Comparison of ENCODE assay signal across 1 cellular context in the genomic region with DNA sequence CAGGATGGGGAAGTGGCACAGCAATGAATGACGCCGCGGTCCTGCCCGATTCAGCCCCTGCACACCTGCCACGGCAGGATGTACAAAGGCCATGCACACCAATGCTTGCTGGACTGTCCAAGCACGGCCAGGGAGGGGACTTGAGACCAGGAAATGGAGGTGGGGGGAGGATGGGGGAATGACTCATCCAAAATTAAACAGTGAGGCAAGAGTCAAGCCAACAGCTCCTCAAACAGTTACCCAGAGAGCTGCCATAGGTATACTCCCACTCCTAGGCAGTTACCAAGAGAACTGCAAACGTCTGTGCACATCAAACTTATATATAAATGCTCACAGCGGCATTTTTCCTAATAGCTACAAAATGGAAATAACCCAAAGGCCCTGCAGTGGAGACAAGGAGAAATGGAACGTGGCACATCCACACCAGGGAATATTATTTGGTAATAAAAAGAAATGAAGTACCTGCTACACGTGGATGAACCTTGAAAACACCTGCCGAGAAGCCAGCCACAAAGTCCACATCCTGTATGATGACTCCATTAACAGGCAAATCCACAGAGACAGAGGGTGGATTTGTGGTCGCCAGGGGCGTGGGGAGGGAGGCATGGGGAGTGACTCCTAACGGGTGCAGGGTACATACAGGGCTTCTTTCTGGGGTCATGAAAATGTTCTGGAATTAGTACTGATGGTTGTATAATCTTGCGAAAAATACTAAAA.
TF ChIP-seq lines count a peak whose summit lies in the region.

No MANE protein-coding gene starts in this region.

TF ChIP-seq in A549, 52 proteins besides CTCF, POLR2A, EP300 and RAD21 (continued from another document):
- TF ChIP-seq SMC3 (IDR thresholded peaks at IDR 0.05) = no peak
- TF ChIP-seq PHF8 (IDR thresholded peaks at IDR 0.05; ENCODE audit: borderline replicate concordance, low read depth) = no peak
- TF ChIP-seq KDM5A (IDR thresholded peaks at IDR 0.05) = no peak
- TF ChIP-seq JUNB (IDR thresholded peaks at IDR 0.05) = peak; percentile 71
- TF ChIP-seq CEBPB (IDR thresholded peaks at IDR 0.05) = peak; percentile 65 to 95
